Comparison of ENCODE assay signal across 17 cellular contexts in genomic region chr3:16474304-16474703, GRCh38. TPM values are rescaled to one million over a fixed set of nuclear protein-coding genes. Genes with fewer than 3 reads are reported as not detected.
DNase-seq lines count a peak whose midpoint lies in the region; ATAC-seq, FAIRE-seq and TF ChIP-seq lines count a peak whose summit lies in the region.
"Had no signal": no experiment of that assay in that cellular context is flagged by ENCODE, and none has a peak within 500 bp of the region (broad histone marks: within the 10 kb centered on the region; RNA-seq: fewer than 3 reads in every experiment).

No MANE protein-coding gene starts in this region.

- ATAC-seq in omental fat pad (ENCODE audit: low FRiP score) = no peak
- ATAC-seq: activated T-cell treated with anti-CD3 and anti-CD28 coated beads, Interleukin-2, amount 50 U/mL, for 72 hours had no signal

- H3K27ac Mint-ChIP-seq in nephron progenitor cell = peak overlapping the region; percentile 90
- H3K27ac Mint-ChIP-seq: activated T-cell treated with anti-CD3 and anti-CD28 coated beads, Interleukin-2, amount 50 U/mL, for 72 hours had no signal

- TF ChIP-seq POLR2A in endothelial cell of umbilical vein (IDR thresholded peaks at IDR 0.05; ENCODE audit: low read depth, low read length) = no peak

- peak; percentile 84 for FAIRE-seq in endothelial cell of umbilical vein (lab: Jason Lieb, UNC)
- FAIRE-seq: GM12891 had no signal

- DNase-seq in Daoy (ENCODE audit: low read depth) (peak; percentile 23), NCI-H69 (lab: John Stamatoyannopoulos, UW) (peak; percentile 81), endothelial cell of umbilical vein (ENCODE audit: low read depth, low spot score) (peak; percentile 47), nephron progenitor cell (no peak), DMS79 (lab: John Stamatoyannopoulos, UW) (no peak), omental fat pad (ENCODE audit: low spot score) (no peak)
- DNase-seq in stimulated activated CD8-positive, alpha-beta memory T cell treated with anti-CD3 and anti-CD28 coated beads, Interleukin-4, amount 100 ng/mL, for 48 hours = no peak
- DNase-seq in activated CD4-positive, alpha-beta T cell treated with anti-CD3 and anti-CD28 coated beads for 48 hours = no peak
- DNase-seq: activated CD4-positive, alpha-beta T cell treated with anti-CD3 and anti-CD28 coated beads, Interleukin-2, amount 50 U/mL, for 1 hour; activated T-cell treated with anti-CD3 and anti-CD28 coated beads, Interleukin-2, amount 50 U/mL, for 72 hours; midbrain; NCI-H2107; ovary; Right ventricle myocardium superior; T-helper 9 cell had no signal

- H3K9me1 ChIP-seq in endothelial cell of umbilical vein (replicated peaks; ENCODE audit: control insufficient read depth, extremely low read depth, insufficient read depth, low read length) = no peaks in the 10 kb centered on the region

- no peak overlapping the region for H3K27ac ChIP-seq in endothelial cell of umbilical vein (ENCODE audit: insufficient read depth, low read depth, low read length)
- H3K27ac ChIP-seq: BLaER1 treated with 17β-estradiol and CSF1 and Interleukin-3, amounts not matched to agents 10 nM and 100 nM; ovary had no signal

- H4K20me1 ChIP-seq in endothelial cell of umbilical vein (replicated peaks; ENCODE audit: control insufficient read depth, extremely low read depth, insufficient read depth, low read length) = no peaks in the 10 kb centered on the region

- peaks cover 33% of the 10 kb centered on the region for H3K4me1 Mint-ChIP-seq in nephron progenitor cell

- TF ChIP-seq CTCF in endothelial cell of umbilical vein (IDR thresholded peaks at IDR 0.05; ENCODE audit: extremely low read depth in 1 of 2, insufficient read depth in 1 of 2, low read depth in 1 of 2, low read length in 2 of 2) = no peak
- TF ChIP-seq CTCF in nephron progenitor cell (IDR thresholded peaks at IDR 0.05) = no peak
- no peak for TF ChIP-seq CTCF in omental fat pad (IDR thresholded peaks at IDR 0.05)

- peaks cover 4% of the 10 kb centered on the region for H3K27me3 Mint-ChIP-seq in nephron progenitor cell (ENCODE audit: low read depth, poor library complexity)

- POLR2A ChIA-PET in endothelial cell of umbilical vein (lab: Charles Lee) = interaction anchor here (1.3 kb wide), 1 partner anchor 37 kb away, joined by 3 read pairs; no protein-coding TSS in a partner anchor

- dilution Hi-C loops in endothelial cell of umbilical vein (cut with MboI; ENCODE audit: extremely low pct_ligation_motif_present, low sequenced_read_pairs) = no loop called here

- CTCF ChIA-PET in endothelial cell of umbilical vein (lab: Charles Lee) = interaction anchor here (0.8 to 1.5 kb wide), 3 partner anchors 16 to 184 kb away, joined by 3 to 5 read pairs (median 3); no protein-coding TSS in a partner anchor

- no peaks in the 10 kb centered on the region for H3K36me3 ChIP-seq in endothelial cell of umbilical vein (ENCODE audit: control insufficient read depth in 2 of 2, extremely low read depth in 1 of 2, insufficient read depth in 2 of 2, low read length in 2 of 2)
- H3K36me3 ChIP-seq: ovary had no signal

- H3K9me3 Mint-ChIP-seq in nephron progenitor cell = peaks cover 59% of the 10 kb centered on the region

- H3K36me3 Mint-ChIP-seq in nephron progenitor cell (ENCODE audit: low read depth) = peaks cover 77% of the 10 kb centered on the region

- no peaks in the 10 kb centered on the region for H3K79me2 ChIP-seq in endothelial cell of umbilical vein (ENCODE audit: control insufficient read depth, insufficient read depth, low read length)

- no peak overlapping the region for H3K4me3 ChIP-seq in endothelial cell of umbilical vein (replicated peaks in 1 of 3; ENCODE audit: insufficient read depth in 1 of 3, low read depth in 1 of 3, low read length in 3 of 3)
- H3K4me3 ChIP-seq: BLaER1 treated with 17β-estradiol and CSF1 and Interleukin-3, amounts not matched to agents 10 nM and 100 nM; ovary had no signal

- no peaks in the 10 kb centered on the region for H3K9me3 ChIP-seq in endothelial cell of umbilical vein (replicated peaks; ENCODE audit: control insufficient read depth, insufficient read depth, low read length)
- H3K9me3 ChIP-seq: ovary had no signal

- no peak overlapping the region for H3K9ac ChIP-seq in endothelial cell of umbilical vein (replicated peaks; ENCODE audit: extremely low read depth, insufficient read depth, low read length)
- H3K9ac ChIP-seq: BLaER1 treated with 17β-estradiol and CSF1 and Interleukin-3, amounts not matched to agents 10 nM and 100 nM had no signal

- H3K27me3 ChIP-seq in endothelial cell of umbilical vein (ENCODE audit: control insufficient read depth in 2 of 2, insufficient read depth in 2 of 2, low read length in 2 of 2) = no peaks in the 10 kb centered on the region
- H3K27me3 ChIP-seq: BLaER1 treated with 17β-estradiol and CSF1 and Interleukin-3, amounts not matched to agents 10 nM and 100 nM; ovary had no signal

- no TSS peak for BruUV-seq in endothelial cell of umbilical vein (replicated peaks; lab: Mats Ljungman, UMichigan)

- intact Hi-C loops in endothelial cell of umbilical vein (cut with micrococcal nuclease) = no loop called here

- no peak overlapping the region for H2AFZ ChIP-seq in endothelial cell of umbilical vein (ENCODE audit: low read depth, low read length)

- peaks cover 35% of the 10 kb centered on the region for H3K4me1 ChIP-seq in endothelial cell of umbilical vein (ENCODE audit: control insufficient read depth, extremely low read depth, insufficient read depth, low read length)

- no peak overlapping the region for H3K4me3 Mint-ChIP-seq in nephron progenitor cell
- H3K4me3 Mint-ChIP-seq: activated T-cell treated with anti-CD3 and anti-CD28 coated beads, Interleukin-2, amount 50 U/mL, for 72 hours had no signal

- H3K4me2 ChIP-seq in endothelial cell of umbilical vein (ENCODE audit: insufficient read depth, low read length) = peak overlapping the region; percentile 9
- H3K4me2 ChIP-seq: BLaER1 treated with 17β-estradiol and CSF1 and Interleukin-3, amounts not matched to agents 10 nM and 100 nM had no signal

TF ChIP-seq in endothelial cell of umbilical vein, 7 proteins besides CTCF, POLR2A, EP300 and RAD21:
- no peak for TF ChIP-seq GATA2 (IDR thresholded peaks at IDR 0.05; ENCODE audit: insufficient read depth, insufficient read length, low read depth, low read length)
- peak; percentile 8 for TF ChIP-seq FOS (IDR thresholded peaks at IDR 0.05; ENCODE audit: borderline replicate concordance, insufficient read depth, low read length)

RNA-seq across cellular contexts. Expression of gene RFTN1, which starts 39.2 kb away (rescaled TPM):
- 25.4 and 27.9 TPM in 2 replicates for total RNA-seq in Daoy (2014; rRNA removed; shearing (Covaris generic))
- total RNA-seq in endothelial cell of umbilical vein (43.3 and 45.1 TPM in 2 replicates), omental fat pad (10 to 100 TPM; 42.4 to 94.4 (median 62.5) TPM)
- polyA plus RNA-seq in endothelial cell of umbilical vein = 40.2 and 40.3 TPM in 2 replicates
- polyA plus RNA-seq in endothelial cell of umbilical vein (2011; cell fraction: cytosol; rRNA removed) = 43.9 and 50.2 TPM in 2 replicates
- 34.8 and 38.6 TPM in 2 replicates for polyA plus RNA-seq in endothelial cell of umbilical vein (2011; cell fraction: nucleus; rRNA removed)
- 32.9 and 37.2 TPM in 2 replicates for polyA plus RNA-seq in endothelial cell of umbilical vein (2012)
- 41.8 and 43.3 TPM in 2 replicates for polyA minus RNA-seq in endothelial cell of umbilical vein
- not detected for polyA minus RNA-seq in endothelial cell of umbilical vein (2011; cell fraction: cytosol; rRNA and poly(A)+ RNA removed)
- 48.8 and 59.0 TPM in 2 replicates for polyA minus RNA-seq in endothelial cell of umbilical vein (2011; cell fraction: nucleus; rRNA and poly(A)+ RNA removed)

Comparison
In these comparisons a context has a peak if more than half of its experiments do, and no peak if none do; other contexts are left out.
1. DNase-seq: peak in Daoy (single experiment), NCI-H69 (single experiment) and endothelial cell of umbilical vein (single experiment); none in nephron progenitor cell (single experiment), DMS79 (single experiment), omental fat pad (single experiment), stimulated activated CD8-positive, alpha-beta memory T cell treated with anti-CD3 and anti-CD28 coated beads, Interleukin-4, amount 100 ng/mL, for 48 hours (single experiment) and activated CD4-positive, alpha-beta T cell treated with anti-CD3 and anti-CD28 coated beads for 48 hours (single experiment).